19 cellular contexts compared by ENCODE assay signal in genomic region chr14:87386453-87386980, GRCh38.
"Had no signal": no experiment of that assay in that cellular context is flagged by ENCODE, and none has a peak within 500 bp of the region (broad histone marks: within the 10 kb centered on the region; RNA-seq: fewer than 3 reads in every experiment).

No MANE protein-coding gene starts in this region.

- H3K27ac ChIP-seq: esophagus squamous epithelium, right lobe of liver, suprapubic skin had no signal

- H3K4me3 ChIP-seq: esophagus squamous epithelium, right lobe of liver, smooth muscle cell, suprapubic skin had no signal

- H3K4me1 ChIP-seq: esophagus squamous epithelium, right lobe of liver, suprapubic skin had no signal

- ATAC-seq: activated CD4-positive, CD25-positive, alpha-beta regulatory T cell treated with anti-CD3 and anti-CD28 coated beads, Interleukin-2, amount 50 U/mL, for 24 hours had no signal

- H3K9me3 ChIP-seq: right lobe of liver, suprapubic skin had no signal

- H3K4me3 Mint-ChIP-seq: activated naive CD8-positive, alpha-beta T cell treated with anti-CD3 and anti-CD28 coated beads, Interleukin-2, amount 10 ng/mL, durations not matched to agents 7 days and 5 days; activated T-helper 1 cell treated with anti-CD3 and anti-CD28 coated beads, Interleukin-12 subunit alpha, Interleukin-12 subunit beta, Interleukin-2, Interleukin-4 antibody, amounts not matched to agents 30 ng/mL and 10 ng/mL and 1 ng/mL, durations not matched to agents 14 hours and 24 hours and 36 hours; nephron progenitor cell; stimulated activated naive CD8-positive, alpha-beta T cell treated with anti-CD3 and anti-CD28 coated beads, Interleukin-15, Interleukin-2, amounts not matched to agents 100 ng/mL and 50 ng/mL, for 24 hours had no signal

- H3K36me3 Mint-ChIP-seq: activated naive CD8-positive, alpha-beta T cell treated with anti-CD3 and anti-CD28 coated beads, Interleukin-2, amount 10 ng/mL, durations not matched to agents 7 days and 5 days had no signal

- H3K27me3 ChIP-seq: esophagus squamous epithelium, right lobe of liver, suprapubic skin had no signal

- H3K4me1 Mint-ChIP-seq: activated naive CD8-positive, alpha-beta T cell treated with anti-CD3 and anti-CD28 coated beads, Interleukin-2, amount 10 ng/mL, durations not matched to agents 7 days and 5 days; nephron progenitor cell had no signal

- DNase-seq: activated CD4-positive, alpha-beta T cell treated with anti-CD3 and anti-CD28 coated beads, Interleukin-2, amount 50 U/mL, for 1 hour; activated naive CD8-positive, alpha-beta T cell treated with anti-CD3 and anti-CD28 coated beads, Interleukin-2, amount 10 ng/mL, durations not matched to agents 7 days and 5 days; anterior cingulate cortex; cortex of kidney; effector CD4-positive, alpha-beta T cell; esophagus squamous epithelium; foreskin fibroblast; glutamatergic neuron; kidney glomerular epithelial cell; nephron progenitor cell; occipital lobe; right lobe of liver; trophoblast cell had no signal

- H3K27ac Mint-ChIP-seq: activated naive CD8-positive, alpha-beta T cell treated with anti-CD3 and anti-CD28 coated beads, Interleukin-2, amount 10 ng/mL, durations not matched to agents 7 days and 5 days; activated T-helper 1 cell treated with anti-CD3 and anti-CD28 coated beads, Interleukin-12 subunit alpha, Interleukin-12 subunit beta, Interleukin-2, Interleukin-4 antibody, amounts not matched to agents 30 ng/mL and 10 ng/mL and 1 ng/mL, durations not matched to agents 14 hours and 24 hours and 36 hours; nephron progenitor cell; progenitor cell of endocrine pancreas; stimulated activated naive CD8-positive, alpha-beta T cell treated with anti-CD3 and anti-CD28 coated beads, Interleukin-15, Interleukin-2, amounts not matched to agents 100 ng/mL and 50 ng/mL, for 24 hours had no signal

- H3K36me3 ChIP-seq: esophagus squamous epithelium, right lobe of liver, suprapubic skin had no signal

- H3K27me3 Mint-ChIP-seq: activated naive CD8-positive, alpha-beta T cell treated with anti-CD3 and anti-CD28 coated beads, Interleukin-2, amount 10 ng/mL, durations not matched to agents 7 days and 5 days; progenitor cell of endocrine pancreas; stimulated activated naive CD8-positive, alpha-beta T cell treated with anti-CD3 and anti-CD28 coated beads, Interleukin-15, Interleukin-2, amounts not matched to agents 100 ng/mL and 50 ng/mL, for 24 hours had no signal
